In genomic region chr3:8210752-8211405, GRCh38 we compare ENCODE assay signal across 36 cellular contexts.
DNase-seq lines count a peak whose midpoint lies in the region; ATAC-seq, FAIRE-seq and TF ChIP-seq lines count a peak whose summit lies in the region.
"Had no signal": no experiment of that assay in that cellular context is flagged by ENCODE, and none has a peak within 500 bp of the region (broad histone marks: within the 10 kb centered on the region; RNA-seq: fewer than 3 reads in every experiment).

No MANE protein-coding gene starts in this region.

- H3K4me1 ChIP-seq in RWPE2 (ENCODE audit: insufficient read depth, poor library complexity, severe bottlenecking) (no peaks in the 10 kb centered on the region), keratinocyte (ENCODE audit: control insufficient read depth, extremely low read depth, insufficient read depth, low read length) (no peaks in the 10 kb centered on the region), thyroid gland (no peaks in the 10 kb centered on the region)
- H3K4me1 ChIP-seq in CD4-positive, alpha-beta memory T cell (ENCODE audit: insufficient read depth, low read length) = no peaks in the 10 kb centered on the region
- H3K4me1 ChIP-seq: adrenal gland, colonic mucosa, HAP-1, uterus had no signal

- H3K27ac Mint-ChIP-seq in CD4-positive, alpha-beta memory T cell = peak overlapping the region in 1 of 7 donors; percentile 6
- H3K27ac Mint-ChIP-seq in activated T-helper 17 cell treated with anti-CD3 and anti-CD28 coated beads, Interleukin-2, amount 50 U/mL, for 72 hours = no peak overlapping the region
- H3K27ac Mint-ChIP-seq: activated CD8-positive, alpha-beta T cell treated with anti-CD3 and anti-CD28 coated beads, Interleukin-2, amount 10 ng/mL, durations not matched to agents 7 days and 5 days; activated naive CD4-positive, alpha-beta T cell treated with anti-CD3 and anti-CD28 coated beads, Interleukin-2, amount 10 ng/mL, durations not matched to agents 7 days and 5 days; CD4-positive, CD25-positive, alpha-beta regulatory T cell; effector memory CD8-positive, alpha-beta T cell; nephron; T-helper 2 cell treated with Interferon-gamma antibody and Interleukin-4, amounts not matched to agents 5 μg/mL and 100 μg/mL, for 36 hours had no signal

- no peak overlapping the region for H3K4me2 ChIP-seq in keratinocyte (ENCODE audit: control insufficient read depth, extremely low read depth, insufficient read depth, low read depth, low read length)

- H3K36me3 ChIP-seq in RWPE2 (ENCODE audit: low read depth) (no peaks in the 10 kb centered on the region), keratinocyte (ENCODE audit: control insufficient read depth in 2 of 2, extremely low read depth in 1 of 2, insufficient read depth in 2 of 2, low read length in 2 of 2) (no peaks in the 10 kb centered on the region), thyroid gland (no peaks in the 10 kb centered on the region)
- H3K36me3 ChIP-seq in CD4-positive, alpha-beta memory T cell (ENCODE audit: insufficient read depth, low read length) = no peaks in the 10 kb centered on the region
- H3K36me3 ChIP-seq: adrenal gland, colonic mucosa, HAP-1, ovary, uterus had no signal

- DNase-seq in AG10803 (ENCODE audit: low read depth) = peak; percentile 73
- no peak for DNase-seq in RWPE2 (ENCODE audit: low spot score)
- peak; percentile 85 for DNase-seq in epithelial cell of esophagus (ENCODE audit: low read depth)
- peak; percentile 23 for DNase-seq in keratinocyte (ENCODE audit: low read depth, low spot score)
- no peak for DNase-seq in CD4-positive, alpha-beta memory T cell
- no peak for DNase-seq in thyroid gland
- DNase-seq: activated CD8-positive, alpha-beta T cell treated with anti-CD3 and anti-CD28 coated beads, Interleukin-2, amount 10 ng/mL, durations not matched to agents 7 days and 5 days; activated naive CD4-positive, alpha-beta T cell treated with anti-CD3 and anti-CD28 coated beads, Interleukin-2, amount 10 ng/mL, durations not matched to agents 7 days and 5 days; adrenal gland; AML-193; CD4-positive, CD25-positive, alpha-beta regulatory T cell; colonic mucosa; effector memory CD8-positive, alpha-beta T cell; hippocampal formation; Kasumi-1; left colon; mammary epithelial cell; MV-4-11; NCI-H446; NCI-H748 treated with DMSO at 0.1 percent for 48 hours; ovary; SHP77; small intestine; stimulated activated CD4-positive, alpha-beta T cell treated with anti-CD3 and anti-CD28 coated beads, Interleukin-1b, Interleukin-23, amount 100 ng/mL, for 48 hours; stimulated activated naive CD4-positive, alpha-beta T cell treated with Interleukin-2 at 50 U/mL for 16 hours; uterus had no signal

- dilution Hi-C loops in keratinocyte (cut with MboI; ENCODE audit: extremely low pct_ligation_motif_present, low sequenced_read_pairs) = no loop called here

- H3K27me3 ChIP-seq in RWPE2 (ENCODE audit: insufficient read depth, poor library complexity, severe bottlenecking) (no peaks in the 10 kb centered on the region), keratinocyte (ENCODE audit: control insufficient read depth, extremely low read depth, insufficient read depth, low read length) (no peaks in the 10 kb centered on the region), thyroid gland (no peaks in the 10 kb centered on the region)
- no peaks in the 10 kb centered on the region for H3K27me3 ChIP-seq in CD4-positive, alpha-beta memory T cell (ENCODE audit: insufficient read depth, low read length)
- H3K27me3 ChIP-seq: adrenal gland, colonic mucosa, ovary, uterus had no signal

- H4K20me1 ChIP-seq in keratinocyte (ENCODE audit: control insufficient read depth, extremely low read depth, insufficient read depth, low read length) = no peaks in the 10 kb centered on the region

- POLR2A ChIA-PET in CD4-positive, alpha-beta memory T cell (lab: Charles Lee; ENCODE audit: partially characterized antibody) = no interaction called here

- no peak overlapping the region for H3K4me3 ChIP-seq in AG10803 (ENCODE audit: low read length)
- H3K4me3 ChIP-seq in RWPE2 (ENCODE audit: severe bottlenecking) = no peak overlapping the region
- H3K4me3 ChIP-seq in epithelial cell of esophagus (ENCODE audit: low read length) = no peak overlapping the region
- no peak overlapping the region for H3K4me3 ChIP-seq in keratinocyte (ENCODE audit: control insufficient read depth in 2 of 3, extremely low read depth in 1 of 3, insufficient read depth in 2 of 3, low read depth in 1 of 3, low read length in 3 of 3)
- H3K4me3 ChIP-seq in CD4-positive, alpha-beta memory T cell (ENCODE audit: low read length in 2 of 2) = no peak overlapping the region
- no peak overlapping the region for H3K4me3 ChIP-seq in thyroid gland (replicated peaks in 1 of 3)
- H3K4me3 ChIP-seq: adrenal gland, colonic mucosa, HAP-1, ovary, uterus had no signal

- H3K4me3 Mint-ChIP-seq in CD4-positive, alpha-beta memory T cell = no peak overlapping the region
- no peak overlapping the region for H3K4me3 Mint-ChIP-seq in activated T-helper 17 cell treated with anti-CD3 and anti-CD28 coated beads, Interleukin-2, amount 50 U/mL, for 72 hours
- H3K4me3 Mint-ChIP-seq: activated CD8-positive, alpha-beta T cell treated with anti-CD3 and anti-CD28 coated beads, Interleukin-2, amount 10 ng/mL, durations not matched to agents 7 days and 5 days; activated naive CD4-positive, alpha-beta T cell treated with anti-CD3 and anti-CD28 coated beads, Interleukin-2, amount 10 ng/mL, durations not matched to agents 7 days and 5 days; CD4-positive, CD25-positive, alpha-beta regulatory T cell; effector memory CD8-positive, alpha-beta T cell; nephron; T-helper 2 cell treated with Interferon-gamma antibody and Interleukin-4, amounts not matched to agents 5 μg/mL and 100 μg/mL, for 36 hours had no signal

- TF ChIP-seq CTCF in AG10803 (conservative IDR thresholded peaks at IDR 0.05; ENCODE audit: low read length) = no peak
- no peak for TF ChIP-seq CTCF in RWPE2 (IDR thresholded peaks at IDR 0.05; ENCODE audit: poor library complexity, severe bottlenecking)
- TF ChIP-seq CTCF in epithelial cell of esophagus (IDR thresholded peaks at IDR 0.05; ENCODE audit: insufficient read depth, low read depth, low read length, missing control alignments) = no peak
- no peak for TF ChIP-seq CTCF in keratinocyte (optimal IDR thresholded peaks at IDR 0.05 in 1 of 3, IDR thresholded peaks at IDR 0.05 in 1 of 3, conservative IDR thresholded peaks at IDR 0.05 in 1 of 3; ENCODE audit: extremely low read depth in 1 of 3, insufficient read depth in 2 of 3, low read length in 3 of 3)
- TF ChIP-seq CTCF in thyroid gland (IDR thresholded peaks at IDR 0.05) = no peak

- no peaks in the 10 kb centered on the region for H3K36me3 Mint-ChIP-seq in CD4-positive, alpha-beta memory T cell
- H3K36me3 Mint-ChIP-seq in activated T-helper 17 cell treated with anti-CD3 and anti-CD28 coated beads, Interleukin-2, amount 50 U/mL, for 72 hours (ENCODE audit: low read depth) = no peaks in the 10 kb centered on the region
- H3K36me3 Mint-ChIP-seq: activated naive CD4-positive, alpha-beta T cell treated with anti-CD3 and anti-CD28 coated beads, Interleukin-2, amount 10 ng/mL, durations not matched to agents 7 days and 5 days; CD4-positive, CD25-positive, alpha-beta regulatory T cell had no signal

- peaks cover 3% of the 10 kb centered on the region in 2 donors for H3K27me3 Mint-ChIP-seq in CD4-positive, alpha-beta memory T cell
- peaks cover 28% of the 10 kb centered on the region for H3K27me3 Mint-ChIP-seq in activated T-helper 17 cell treated with anti-CD3 and anti-CD28 coated beads, Interleukin-2, amount 50 U/mL, for 72 hours
- H3K27me3 Mint-ChIP-seq: activated naive CD4-positive, alpha-beta T cell treated with anti-CD3 and anti-CD28 coated beads, Interleukin-2, amount 10 ng/mL, durations not matched to agents 7 days and 5 days had no signal

- WGBS in thyroid gland, 2 donors = 75 to 77% methylated on average over 3 of the region's 3 CpGs

- CTCF ChIA-PET in CD4-positive, alpha-beta memory T cell (lab: Charles Lee; ENCODE audit: partially characterized antibody) = no interaction called here

- H3K9ac ChIP-seq in keratinocyte (ENCODE audit: control insufficient read depth, extremely low read depth, insufficient read depth, low read length) = no peak overlapping the region

- H3K27ac ChIP-seq in RWPE2 (ENCODE audit: poor library complexity, severe bottlenecking) (peak overlapping the region; percentile 16), keratinocyte (ENCODE audit: control insufficient read depth, insufficient read depth, low read length) (no peak overlapping the region), thyroid gland (no peak overlapping the region)
- no peak overlapping the region for H3K27ac ChIP-seq in CD4-positive, alpha-beta memory T cell (ENCODE audit: low read depth, low read length)
- H3K27ac ChIP-seq: adrenal gland, colonic mucosa, ovary, uterus had no signal

- H3K9me3 ChIP-seq in RWPE2 (ENCODE audit: severe bottlenecking) (peaks cover 3% of the 10 kb centered on the region), keratinocyte (ENCODE audit: control insufficient read depth, low read depth, low read length) (no peaks in the 10 kb centered on the region), thyroid gland (no peaks in the 10 kb centered on the region)
- no peaks in the 10 kb centered on the region for H3K9me3 ChIP-seq in CD4-positive, alpha-beta memory T cell (ENCODE audit: control insufficient read depth in 1 of 2, low read length in 2 of 2)
- H3K9me3 ChIP-seq: adrenal gland, colonic mucosa, HAP-1, ovary, uterus had no signal

- H2AFZ ChIP-seq in keratinocyte (ENCODE audit: control insufficient read depth, low read length) = no peak overlapping the region

- ATAC-seq in RWPE2 (ENCODE audit: low read depth) (peak; percentile 51; the same call in 2 of the 3 replicates), GM21381 (IDR thresholded peaks at IDR 0.05; ENCODE audit: unreplicated experiment) (no peak)
- no peak for ATAC-seq in activated T-helper 17 cell treated with anti-CD3 and anti-CD28 coated beads, Interleukin-2, amount 50 U/mL, for 72 hours (replicated peaks)
- ATAC-seq: activated CD8-positive, alpha-beta T cell treated with anti-CD3 and anti-CD28 coated beads, Interleukin-2, amount 10 ng/mL, durations not matched to agents 7 days and 5 days; effector memory CD8-positive, alpha-beta T cell; esophagus mucosa; left colon; Panc1 had no signal

- intact Hi-C loops in CD4-positive, alpha-beta memory T cell (cut with micrococcal nuclease) = no loop called here
- intact Hi-C loops in thyroid gland (cut with DNase I) = no loop called here

- no peaks in the 10 kb centered on the region for H3K79me2 ChIP-seq in keratinocyte (ENCODE audit: control insufficient read depth, insufficient read depth, low read length)

- peaks cover 0 to 4% (median 1%) of the 10 kb centered on the region in 8 donors for H3K9me3 Mint-ChIP-seq in CD4-positive, alpha-beta memory T cell
- H3K9me3 Mint-ChIP-seq in activated T-helper 17 cell treated with anti-CD3 and anti-CD28 coated beads, Interleukin-2, amount 50 U/mL, for 72 hours = no peaks in the 10 kb centered on the region
- H3K9me3 Mint-ChIP-seq: activated naive CD4-positive, alpha-beta T cell treated with anti-CD3 and anti-CD28 coated beads, Interleukin-2, amount 10 ng/mL, durations not matched to agents 7 days and 5 days; nephron; T-helper 2 cell treated with Interferon-gamma antibody and Interleukin-4, amounts not matched to agents 5 μg/mL and 100 μg/mL, for 36 hours had no signal

- no peak for TF ChIP-seq POLR2A in thyroid gland (IDR thresholded peaks at IDR 0.05)

- no peaks in the 10 kb centered on the region for H3K4me1 Mint-ChIP-seq in CD4-positive, alpha-beta memory T cell
- H3K4me1 Mint-ChIP-seq in activated T-helper 17 cell treated with anti-CD3 and anti-CD28 coated beads, Interleukin-2, amount 50 U/mL, for 72 hours = no peaks in the 10 kb centered on the region
- H3K4me1 Mint-ChIP-seq: activated naive CD4-positive, alpha-beta T cell treated with anti-CD3 and anti-CD28 coated beads, Interleukin-2, amount 10 ng/mL, durations not matched to agents 7 days and 5 days; CD4-positive, CD25-positive, alpha-beta regulatory T cell had no signal

- FAIRE-seq in keratinocyte (lab: Jason Lieb, UNC) = no peak
- FAIRE-seq: A204.1, D721Med, GM18507, small intestine had no signal

- H3K9me1 ChIP-seq in keratinocyte (ENCODE audit: control insufficient read depth, extremely low read depth, insufficient read depth, low read length) = no peaks in the 10 kb centered on the region

Comparison
In these comparisons a context has a peak if more than half of its experiments do, and no peak if none do; other contexts are left out.
1. DNase-seq: peak in AG10803 (single experiment), epithelial cell of esophagus (single experiment) and keratinocyte (single experiment); none in RWPE2 (single experiment), CD4-positive, alpha-beta memory T cell (0 of 5) and thyroid gland (0 of 2).